In genomic region chr22:44386386-44387035, GRCh38 we compare ENCODE assay signal across 18 cellular contexts.
DNase-seq lines count a peak whose midpoint lies in the region; ATAC-seq and TF ChIP-seq lines count a peak whose summit lies in the region.
"Had no signal": no experiment of that assay in that cellular context is flagged by ENCODE, and none has a peak within 500 bp of the region (broad histone marks: within the 10 kb centered on the region; RNA-seq: fewer than 3 reads in every experiment).

No MANE protein-coding gene starts in this region.

- ATAC-seq in HG03442 (IDR thresholded peaks at IDR 0.05; ENCODE audit: unreplicated experiment): no peak
- ATAC-seq: CD8-positive, alpha-beta T cell; GM23338 had no signal

- H3K4me3 ChIP-seq in H7 (ENCODE audit: insufficient read depth, low read depth, low read length) (no peak overlapping the region), endodermal cell (ENCODE audit: low read length) (no peak overlapping the region)
- H3K4me3 ChIP-seq: GM23338, SK-N-MC had no signal

- TF ChIP-seq CTCF in CD14-positive monocyte (IDR thresholded peaks at IDR 0.05): no peak
- no peak for TF ChIP-seq CTCF in endodermal cell (conservative IDR thresholded peaks at IDR 0.05)
- TF ChIP-seq CTCF in progenitor cell of endocrine pancreas (IDR thresholded peaks at IDR 0.05; ENCODE audit: unreplicated experiment): no peak

- H3K27ac Mint-ChIP-seq in CD14-positive monocyte (peak overlapping the region in 1 of 7 donors; percentile 36), endodermal cell (no peak overlapping the region), progenitor cell of endocrine pancreas (peak overlapping the region; percentile 34)
- H3K27ac Mint-ChIP-seq: CD8-positive, alpha-beta T cell; GM23338 had no signal

- no peak overlapping the region for H3K27ac ChIP-seq in endodermal cell (ENCODE audit: low read depth, low read length)
- H3K27ac ChIP-seq: RWPE1, SK-N-MC had no signal

- H3K36me3 ChIP-seq in H7 (replicated peaks; ENCODE audit: control insufficient read depth, insufficient read depth, low read length) (no peaks in the 10 kb centered on the region), endodermal cell (ENCODE audit: control insufficient read depth, insufficient read depth, low read length) (no peaks in the 10 kb centered on the region)
- H3K36me3 ChIP-seq: BE2C had no signal

- H3K4me3 Mint-ChIP-seq in CD14-positive monocyte (no peak overlapping the region), endodermal cell (no peak overlapping the region), progenitor cell of endocrine pancreas (ENCODE audit: low read depth) (no peak overlapping the region)
- H3K4me3 Mint-ChIP-seq: CD8-positive, alpha-beta T cell; GM23338 had no signal

- H3K9ac ChIP-seq in endodermal cell (ENCODE audit: extremely low read depth, low read length, poor library complexity, severe bottlenecking): no peak overlapping the region

- no peaks in the 10 kb centered on the region for H3K4me1 ChIP-seq in endodermal cell (ENCODE audit: control insufficient read depth, insufficient read depth, low read length)
- H3K4me1 ChIP-seq: BE2C had no signal

- DNase-seq in CD14-positive monocyte (ENCODE audit: low spot score): peak; percentile 27
- peak; percentile 68 for DNase-seq in H7
- DNase-seq in endodermal cell: peak; percentile 39
- no peak for DNase-seq in progenitor cell of endocrine pancreas (ENCODE audit: low spot score, unreplicated experiment)
- DNase-seq in NCI-H774 (lab: John Stamatoyannopoulos, UW): no peak
- no peak for DNase-seq in ecto neural progenitor cell (ENCODE audit: low spot score)
- DNase-seq: BE2C; CD8-positive, alpha-beta T cell; GF-D8; Karpas-422; NCI-H1105 treated with DMSO at 0.1 percent for 48 hours; NCI-H187; NCI-H510A treated with DMSO at 0.1 percent for 48 hours; NK-92 treated with Interleukin-12 subunit alpha and Interleukin-12 subunit beta, amount 100 ng/mL, for 24 hours had no signal

- intact Hi-C loops in CD14-positive monocyte (cut with micrococcal nuclease): no loop called here

- H3K27me3 ChIP-seq in H7 (ENCODE audit: control insufficient read depth, insufficient read depth, low read length): no peaks in the 10 kb centered on the region
- H3K27me3 ChIP-seq in endodermal cell (ENCODE audit: control insufficient read depth, insufficient read depth, low read length, poor library complexity, severe bottlenecking): no peaks in the 10 kb centered on the region
- H3K27me3 ChIP-seq: BE2C had no signal

- no peaks in the 10 kb centered on the region for H3K36me3 Mint-ChIP-seq in CD14-positive monocyte
- H3K36me3 Mint-ChIP-seq in endodermal cell (ENCODE audit: low read depth): no peaks in the 10 kb centered on the region
- no peaks in the 10 kb centered on the region for H3K36me3 Mint-ChIP-seq in progenitor cell of endocrine pancreas (ENCODE audit: insufficient read depth)
- H3K36me3 Mint-ChIP-seq: CD8-positive, alpha-beta T cell had no signal

- WGBS in endodermal cell (ENCODE audit: insufficient coverage in 1 of 2, insufficient read length in 1 of 2), 2 experiments: 78 to 85% methylated on average over 11 to 20 of the region's 20 CpGs

- H3K27me3 Mint-ChIP-seq in CD14-positive monocyte (ENCODE audit: low read depth in 3 of 3) (peaks cover 6 to 9% (median 8%) of the 10 kb centered on the region in 3 donors), endodermal cell (ENCODE audit: insufficient read depth) (no peaks in the 10 kb centered on the region), progenitor cell of endocrine pancreas (peaks cover 33% of the 10 kb centered on the region)

- H3K9me3 Mint-ChIP-seq in CD14-positive monocyte: peaks cover 0 to 3% (median 0%) of the 10 kb centered on the region in 7 donors
- no peaks in the 10 kb centered on the region for H3K9me3 Mint-ChIP-seq in endodermal cell
- no peaks in the 10 kb centered on the region for H3K9me3 Mint-ChIP-seq in progenitor cell of endocrine pancreas (ENCODE audit: low read depth)
- H3K9me3 Mint-ChIP-seq: CD8-positive, alpha-beta T cell; GM23338 had no signal

- no peaks in the 10 kb centered on the region for H3K9me3 ChIP-seq in endodermal cell (ENCODE audit: control insufficient read depth, low read length)
- H3K9me3 ChIP-seq: BE2C had no signal

- H3K4me1 Mint-ChIP-seq in CD14-positive monocyte (no peaks in the 10 kb centered on the region), endodermal cell (peaks cover under 1% of the 10 kb centered on the region), progenitor cell of endocrine pancreas (ENCODE audit: low read depth) (peaks cover 8% of the 10 kb centered on the region)

Comparison
In these comparisons a context has a peak if more than half of its experiments do, and no peak if none do; other contexts are left out.
1. DNase-seq: peak in CD14-positive monocyte (single experiment), H7 (single experiment) and endodermal cell (single experiment); none in progenitor cell of endocrine pancreas (single experiment), NCI-H774 (single experiment) and ecto neural progenitor cell (single experiment).